Comparison of ENCODE assay signal across 35 cellular contexts in genomic region chrX:20593402-20593801, GRCh38.
"Had no signal": no experiment of that assay in that cellular context is flagged by ENCODE, and none has a peak within 500 bp of the region (broad histone marks: within the 10 kb centered on the region; RNA-seq: fewer than 3 reads in every experiment).

No MANE protein-coding gene starts in this region.

- H3K27me3 ChIP-seq: body of pancreas, brain microvascular endothelial cell had no signal

- ATAC-seq: activated CD8-positive, alpha-beta T cell treated with anti-CD3 and anti-CD28 coated beads for 36 hours; activated T-cell treated with anti-CD3 and anti-CD28 coated beads, Interleukin-2, amount 50 U/mL, for 4 hours; activated T-cell treated with anti-CD3 and anti-CD28 coated beads, Interleukin-2, amount 50 U/mL, for 72 hours; activated T-helper 17 cell treated with anti-CD3 and anti-CD28 coated beads, Interleukin-2, amount 50 U/mL, for 72 hours; body of pancreas had no signal

- FAIRE-seq: TTC549 had no signal

- DNase-seq: activated B cell treated with CpG ODN at 0.5 μM for 24 hours; activated CD4-positive, alpha-beta memory T cell treated with anti-CD3 and anti-CD28 coated beads for 36 hours; activated CD4-positive, alpha-beta T cell treated with anti-CD3 and anti-CD28 coated beads for 4 hours; activated CD4-positive, alpha-beta T cell treated with anti-CD3 and anti-CD28 coated beads, Interleukin-2, amount 10 ng/mL, durations not matched to agents 24 days and 14 days; activated CD4-positive, alpha-beta T cell treated with anti-CD3 and anti-CD28 coated beads, Interleukin-2, amount 50 U/mL, for 1 hour; activated CD4-positive, alpha-beta T cell treated with anti-CD3 and anti-CD28 coated beads, Interleukin-2, amount 50 U/mL, for 4 hours; activated CD4-positive, CD25-positive, alpha-beta regulatory T cell treated with anti-CD3 and anti-CD28 coated beads, Interleukin-2, amount 50 U/mL, for 72 hours; activated CD8-positive, alpha-beta memory T cell treated with anti-CD3 and anti-CD28 coated beads, Interleukin-2, amount 50 U/mL, for 4 hours; activated CD8-positive, alpha-beta T cell treated with anti-CD3 and anti-CD28 coated beads for 36 hours; activated effector memory CD4-positive, alpha-beta T cell treated with anti-CD3 and anti-CD28 coated beads, Interleukin-2, amount 50 U/mL, for 16 hours; activated naive CD4-positive, alpha-beta T cell treated with anti-CD3 and anti-CD28 coated beads, Interleukin-2, amount 10 ng/mL, durations not matched to agents 7 days and 5 days; activated naive CD4-positive, alpha-beta T cell treated with Interleukin-2 at 50 U/mL for 16 hours; activated naive CD8-positive, alpha-beta T cell treated with anti-CD3 and anti-CD28 coated beads for 36 hours; activated T-cell treated with anti-CD3 and anti-CD28 coated beads for 4 hours; activated T-cell treated with anti-CD3 and anti-CD28 coated beads, Interleukin-2, amount 50 U/mL, for 1 hour; activated T-cell treated with anti-CD3 and anti-CD28 coated beads, Interleukin-2, amount 50 U/mL, for 4 hours; activated T-cell treated with anti-CD3 and anti-CD28 coated beads, Interleukin-2, amount 50 U/mL, for 72 hours; adrenal gland; amniotic stem cell; aorta; body of pancreas; brain microvascular endothelial cell; central memory CD4-positive, alpha-beta T cell; cerebellar nuclear complex; T-helper 1 cell; T-helper 2 cell; T-helper 9 cell had no signal

- H3K27ac Mint-ChIP-seq: activated B cell treated with CpG ODN at 0.5 μM for 24 hours; activated CD4-positive, alpha-beta memory T cell treated with anti-CD3 and anti-CD28 coated beads for 36 hours; activated CD4-positive, alpha-beta T cell treated with anti-CD3 and anti-CD28 coated beads, Interleukin-2, amount 10 ng/mL, durations not matched to agents 24 days and 14 days; activated CD8-positive, alpha-beta T cell treated with anti-CD3 and anti-CD28 coated beads for 36 hours; activated naive CD4-positive, alpha-beta T cell treated with anti-CD3 and anti-CD28 coated beads, Interleukin-2, amount 10 ng/mL, durations not matched to agents 7 days and 5 days; activated naive CD4-positive, alpha-beta T cell treated with anti-CD3 and anti-CD28 coated beads, Interleukin-2, amount 50 U/mL, for 24 hours; activated naive CD8-positive, alpha-beta T cell treated with anti-CD3 and anti-CD28 coated beads for 36 hours; activated T-cell treated with anti-CD3 and anti-CD28 coated beads, Interleukin-2, amount 50 U/mL, for 72 hours; activated T-helper 1 cell treated with anti-CD3 and anti-CD28 coated beads, Interleukin-12 subunit alpha, Interleukin-12 subunit beta, Interleukin-2, Interleukin-4 antibody, amounts not matched to agents 30 ng/mL and 10 ng/mL and 1 ng/mL, durations not matched to agents 14 hours and 24 hours and 36 hours; activated T-helper 17 cell treated with anti-CD3 and anti-CD28 coated beads, Interleukin-2, amount 50 U/mL, for 72 hours; T-helper 1 cell treated with Interleukin-12 subunit alpha and Interleukin-12 subunit beta and Interleukin-4 antibody, amounts not matched to agents 30 μg/mL and 1 μg/mL, for 36 hours; T-helper 2 cell treated with Interferon-gamma antibody and Interleukin-4, amounts not matched to agents 5 μg/mL and 100 μg/mL, for 36 hours had no signal

- H3K9me3 ChIP-seq: adrenal gland, body of pancreas had no signal

- H3K4me3 ChIP-seq: adrenal gland, body of pancreas, breast epithelium had no signal

- H3K36me3 ChIP-seq: adrenal gland, brain microvascular endothelial cell, breast epithelium had no signal

- H3K36me3 Mint-ChIP-seq: activated CD4-positive, alpha-beta memory T cell treated with anti-CD3 and anti-CD28 coated beads for 36 hours; activated naive CD4-positive, alpha-beta T cell treated with anti-CD3 and anti-CD28 coated beads, Interleukin-2, amount 10 ng/mL, durations not matched to agents 7 days and 5 days; activated naive CD4-positive, alpha-beta T cell treated with anti-CD3 and anti-CD28 coated beads, Interleukin-2, amount 50 U/mL, for 24 hours; activated naive CD8-positive, alpha-beta T cell treated with anti-CD3 and anti-CD28 coated beads for 36 hours had no signal

- H3K27ac ChIP-seq: adrenal gland, body of pancreas, brain microvascular endothelial cell, breast epithelium, VCaP had no signal

- H3K4me1 ChIP-seq: adrenal gland, body of pancreas, breast epithelium had no signal

- H3K9me3 Mint-ChIP-seq: activated B cell treated with CpG ODN at 0.5 μM for 24 hours; activated CD4-positive, alpha-beta T cell treated with anti-CD3 and anti-CD28 coated beads, Interleukin-2, amount 10 ng/mL, durations not matched to agents 24 days and 14 days; activated CD8-positive, alpha-beta T cell treated with anti-CD3 and anti-CD28 coated beads for 36 hours; activated naive CD4-positive, alpha-beta T cell treated with anti-CD3 and anti-CD28 coated beads, Interleukin-2, amount 10 ng/mL, durations not matched to agents 7 days and 5 days; activated naive CD4-positive, alpha-beta T cell treated with anti-CD3 and anti-CD28 coated beads, Interleukin-2, amount 50 U/mL, for 24 hours; activated T-helper 1 cell treated with anti-CD3 and anti-CD28 coated beads, Interleukin-12 subunit alpha, Interleukin-12 subunit beta, Interleukin-2, Interleukin-4 antibody, amounts not matched to agents 30 ng/mL and 10 ng/mL and 1 ng/mL, durations not matched to agents 14 hours and 24 hours and 36 hours; activated T-helper 17 cell treated with anti-CD3 and anti-CD28 coated beads, Interleukin-2, amount 50 U/mL, for 72 hours; T-helper 1 cell treated with Interleukin-12 subunit alpha and Interleukin-12 subunit beta and Interleukin-4 antibody, amounts not matched to agents 30 μg/mL and 1 μg/mL, for 36 hours; T-helper 2 cell treated with Interferon-gamma antibody and Interleukin-4, amounts not matched to agents 5 μg/mL and 100 μg/mL, for 36 hours had no signal
